Comparison of ENCODE assay signal across 24 cellular contexts in the genomic region with DNA sequence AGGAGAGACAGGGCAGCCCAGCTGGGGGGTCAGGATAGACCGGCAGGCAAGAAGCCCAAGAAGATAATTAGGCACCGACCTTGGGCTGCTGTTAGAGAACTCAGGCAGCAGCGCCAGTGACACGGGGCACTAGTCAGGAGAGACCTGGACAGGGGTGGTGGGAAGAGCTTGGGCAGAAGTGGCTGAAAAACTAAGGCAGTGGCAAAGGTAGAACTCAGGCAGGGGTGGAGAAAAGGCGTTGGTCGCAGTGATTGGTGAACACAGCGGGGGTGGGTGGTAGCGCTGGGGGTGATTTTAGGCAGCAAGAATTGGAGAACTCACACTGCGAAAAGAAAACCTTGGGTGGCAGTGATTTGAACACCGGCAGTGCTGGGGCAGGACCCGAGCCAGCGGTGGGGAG. TPM values are rescaled to one million over a fixed set of nuclear protein-coding genes. Genes with fewer than 3 reads are reported as not detected.
"Had no signal": no experiment of that assay in that cellular context is flagged by ENCODE, and none has a peak within 500 bp of the region (broad histone marks: within the 10 kb centered on the region; RNA-seq: fewer than 3 reads in every experiment).

No MANE protein-coding gene starts in this region.

- H3K4me3 Mint-ChIP-seq: activated B cell treated with CpG ODN at 0.5 μM for 24 hours; activated CD4-positive, alpha-beta memory T cell treated with anti-CD3 and anti-CD28 coated beads for 36 hours; activated CD4-positive, alpha-beta T cell treated with anti-CD3 and anti-CD28 coated beads for 36 hours; activated CD8-positive, alpha-beta memory T cell treated with anti-CD3 and anti-CD28 coated beads, Interleukin-2, amount 10 ng/mL, durations not matched to agents 7 days and 5 days; brain; nephron progenitor cell; stimulated activated memory B cell treated with anti-CD40 and anti-IgM and Interleukin-4, amounts not matched to agents 10 μg/mL and 1 μg/mL and 100 μg/mL, for 72 hours had no signal

- H3K9me3 Mint-ChIP-seq: activated B cell treated with CpG ODN at 0.5 μM for 24 hours; activated CD4-positive, alpha-beta memory T cell treated with anti-CD3 and anti-CD28 coated beads for 36 hours; activated T-helper 2 cell treated with anti-CD3 and anti-CD28 coated beads, Interferon-gamma antibody, Interleukin-2, Interleukin-4, amounts not matched to agents 10 μg/mL and 5 μg/mL and 100 μg/mL, durations not matched to agents 14 hours and 24 hours and 36 hours; stimulated activated memory B cell treated with anti-CD40 and anti-IgM and Interleukin-4, amounts not matched to agents 10 μg/mL and 1 μg/mL and 100 μg/mL, for 72 hours had no signal

- ATAC-seq: activated CD4-positive, alpha-beta T cell treated with anti-CD3 and anti-CD28 coated beads for 36 hours; activated CD8-positive, alpha-beta memory T cell treated with anti-CD3 and anti-CD28 coated beads, Interleukin-2, amount 10 ng/mL, durations not matched to agents 7 days and 5 days; left cardiac atrium; right lobe of liver; stimulated activated memory B cell treated with anti-CD40 and anti-IgM and Interleukin-4, amounts not matched to agents 10 μg/mL and 1 μg/mL and 100 μg/mL, for 72 hours had no signal

- H3K27me3 Mint-ChIP-seq: activated B cell treated with CpG ODN at 0.5 μM for 24 hours; activated CD4-positive, alpha-beta memory T cell treated with anti-CD3 and anti-CD28 coated beads for 36 hours; activated CD4-positive, alpha-beta T cell treated with anti-CD3 and anti-CD28 coated beads for 36 hours; activated CD8-positive, alpha-beta memory T cell treated with anti-CD3 and anti-CD28 coated beads, Interleukin-2, amount 10 ng/mL, durations not matched to agents 7 days and 5 days; brain had no signal

- H3K27ac Mint-ChIP-seq: activated B cell treated with CpG ODN at 0.5 μM for 24 hours; activated CD4-positive, alpha-beta memory T cell treated with anti-CD3 and anti-CD28 coated beads for 36 hours; activated CD4-positive, alpha-beta T cell treated with anti-CD3 and anti-CD28 coated beads for 36 hours; activated CD8-positive, alpha-beta memory T cell treated with anti-CD3 and anti-CD28 coated beads, Interleukin-2, amount 10 ng/mL, durations not matched to agents 7 days and 5 days; activated T-helper 2 cell treated with anti-CD3 and anti-CD28 coated beads, Interferon-gamma antibody, Interleukin-2, Interleukin-4, amounts not matched to agents 10 μg/mL and 5 μg/mL and 100 μg/mL, durations not matched to agents 14 hours and 24 hours and 36 hours; brain; nephron progenitor cell; stimulated activated memory B cell treated with anti-CD40 and anti-IgM and Interleukin-4, amounts not matched to agents 10 μg/mL and 1 μg/mL and 100 μg/mL, for 72 hours had no signal

- H3K4me1 Mint-ChIP-seq: brain had no signal

- DNase-seq: activated B cell treated with CpG ODN at 0.5 μM for 24 hours; activated CD4-positive, alpha-beta memory T cell treated with anti-CD3 and anti-CD28 coated beads for 36 hours; activated CD4-positive, alpha-beta T cell treated with anti-CD3 and anti-CD28 coated beads for 36 hours; activated CD8-positive, alpha-beta memory T cell treated with anti-CD3 and anti-CD28 coated beads, Interleukin-2, amount 10 ng/mL, durations not matched to agents 7 days and 5 days; activated naive CD4-positive, alpha-beta T cell treated with anti-CD3 and anti-CD28 coated beads, Interleukin-2, amount 50 U/mL, for 16 hours; aorta; effector memory CD4-positive, alpha-beta T cell; head of caudate nucleus; islet precursor cell; left cardiac atrium; midbrain; nephron progenitor cell; nucleus accumbens; right lobe of liver; stimulated activated CD4-positive, alpha-beta T cell treated with anti-CD3 and anti-CD28 coated beads, Interleukin-2, amount 100 ng/mL, for 24 hours; T1000; testis; trophoblast cell had no signal

RNA-seq across cellular contexts. Expression of gene CCER2, which starts 4.3 kb away (rescaled TPM):
- total RNA-seq: aorta, cardiac septum, dermis microvascular lymphatic vessel endothelial cell, left cardiac atrium, SJSA1 had no signal
